Comparison of ENCODE assay signal across 9 cellular contexts in genomic region chr5:115179959-115180709, GRCh38. TPM values are rescaled to one million over a fixed set of nuclear protein-coding genes. Genes with fewer than 3 reads are reported as not detected.
DNase-seq lines count a peak whose midpoint lies in the region; ATAC-seq and TF ChIP-seq lines count a peak whose summit lies in the region.
"Had no signal": no experiment of that assay in that cellular context is flagged by ENCODE, and none has a peak within 500 bp of the region (broad histone marks: within the 10 kb centered on the region; RNA-seq: fewer than 3 reads in every experiment).

No MANE protein-coding gene starts in this region.

- CTCF ChIA-PET in T-cell (lab: Charles Lee) = interaction anchor here in 1 of 2 donors (0.6 kb wide), 1 partner anchor 87 kb away, joined by 3 read pairs; no protein-coding TSS in a partner anchor

- POLR2A ChIA-PET in T-cell (lab: Charles Lee) = no interaction called here

- H3K4me3 ChIP-seq in HUES48 (ENCODE audit: low read depth, low read length) = peak overlapping the region; percentile 66
- peak overlapping the region; percentile 18 for H3K4me3 ChIP-seq in epithelial cell of esophagus (ENCODE audit: low read length)
- H3K4me3 ChIP-seq in mucosa of stomach (ENCODE audit: low read length) = peak overlapping the region; percentile 37
- peak overlapping the region; percentile 58 to 97 for H3K4me3 ChIP-seq in aorta (ENCODE audit: low read length in 2 of 2)

- H3K4me3 Mint-ChIP-seq in T-cell = peak overlapping the region; percentile 74 to 90 (median 74)

- H3K27ac Mint-ChIP-seq in T-cell = no peak overlapping the region

- H3K9ac ChIP-seq in HUES48 (ENCODE audit: low read depth, low read length) (no peak overlapping the region), mucosa of stomach (ENCODE audit: low read length) (no peak overlapping the region)

- intact Hi-C loops in aorta (cut with DNase I) = no loop called here

- peaks cover 0 to 11% (median 0%) of the 10 kb centered on the region in 3 donors for H3K9me3 Mint-ChIP-seq in T-cell

- no peak for TF ChIP-seq CTCF in epithelial cell of esophagus (IDR thresholded peaks at IDR 0.05; ENCODE audit: insufficient read depth, low read depth, low read length, missing control alignments)

- ATAC-seq in GM19438 (IDR thresholded peaks at IDR 0.05; ENCODE audit: low read depth, unreplicated experiment) (peak; percentile 73), T-cell (replicated peaks in 1 of 4) (peak; percentile 63 to 79 (median 69)), aorta (ENCODE audit: low FRiP score) (peak; percentile 78)

- H3K4me1 Mint-ChIP-seq in T-cell = peaks cover 7 to 13% (median 11%) of the 10 kb centered on the region in 3 donors

- H3K9me3 ChIP-seq in HUES48 (ENCODE audit: control insufficient read depth, insufficient read depth, low read length) (no peaks in the 10 kb centered on the region), mucosa of stomach (ENCODE audit: control insufficient read depth, low read length) (no peaks in the 10 kb centered on the region), aorta (ENCODE audit: control insufficient read depth, low read length) (no peaks in the 10 kb centered on the region)

- H3K36me3 ChIP-seq in HUES48 (ENCODE audit: control insufficient read depth, insufficient read depth, low read length) (no peaks in the 10 kb centered on the region), mucosa of stomach (ENCODE audit: control insufficient read depth, insufficient read depth, low read length) (no peaks in the 10 kb centered on the region), aorta (ENCODE audit: control insufficient read depth in 1 of 2, insufficient read depth in 2 of 2, low read length in 1 of 2) (no peaks in the 10 kb centered on the region)

- DNase-seq in Caki2 (ENCODE audit: low read depth) = peak; percentile 8
- DNase-seq in T-cell = peak in 5 of 34 experiments; percentile 12 to 22 (median 15)
- DNase-seq in epithelial cell of esophagus (ENCODE audit: low read depth) = peak; percentile 10
- peak; percentile 58 to 79 for DNase-seq in aorta
- no peak for DNase-seq in activated CD4-positive, CD25-positive, alpha-beta regulatory T cell treated with anti-CD3 and anti-CD28 coated beads, Interleukin-2, amount 50 U/mL, for 72 hours

- H3K36me3 Mint-ChIP-seq in T-cell = peaks cover 3% of the 10 kb centered on the region

- in situ Hi-C loops in Caki2 (cut with HindIII; ENCODE audit: low pct_unique_long_range_greater_than_20kb, low sequenced_read_pairs) = no loop called here

- H3K27me3 ChIP-seq in HUES48 (ENCODE audit: control insufficient read depth, insufficient read depth, low read length) (peaks cover 72% of the 10 kb centered on the region), mucosa of stomach (ENCODE audit: control insufficient read depth, insufficient read depth, low read length) (peaks cover 61% of the 10 kb centered on the region), aorta (ENCODE audit: control insufficient read depth in 1 of 2, insufficient read depth in 2 of 2, low read length in 1 of 2) (no peaks in the 10 kb centered on the region)

- no peak overlapping the region for H3K27ac ChIP-seq in HUES48 (ENCODE audit: low read depth, low read length)
- peak overlapping the region in 1 of 2 donors; percentile 47 for H3K27ac ChIP-seq in aorta (ENCODE audit: low read depth in 1 of 2, low read length in 2 of 2)

- 1% methylated on average over 55 to 62 of the region's 62 CpGs for WGBS in aorta, 2 donors

- H3K4me1 ChIP-seq in HUES48 (ENCODE audit: control insufficient read depth, insufficient read depth, low read length) (no peaks in the 10 kb centered on the region), mucosa of stomach (ENCODE audit: control insufficient read depth, insufficient read depth, low read length) (peaks cover 19% of the 10 kb centered on the region), aorta (ENCODE audit: control insufficient read depth in 1 of 2, insufficient read depth in 2 of 2, low read length in 2 of 2) (no peaks in the 10 kb centered on the region)

- H3K27me3 Mint-ChIP-seq in T-cell = peaks cover 72 to 74% of the 10 kb centered on the region in 2 donors

RNA-seq across cellular contexts. Expression of gene TRIM36, which starts 10.4 kb away (rescaled TPM):
- total RNA-seq in Caki2 (2014; rRNA removed; shearing (Covaris generic); ENCODE audit: low replicate concordance) = 0.46 and 1.0 TPM in 2 replicates
- total RNA-seq in T-cell (under 1 TPM in 3 of 5 donors, not detected in 2; 0.26 to 0.53 (median 0.35) TPM), aorta (10 to 100 TPM in 1 of 2 donors, 1 to 10 TPM in 1; 4.4 to 23.9 TPM)
- 10 to 100 TPM; 11.9 to 14.1 TPM for polyA plus RNA-seq in aorta
- total RNA-seq: T-helper 2 cell treated with Interferon-gamma antibody and Interleukin-4, amounts not matched to agents 100 ng/mL and 5 ng/mL, for 36 hours had no signal

Comparison
In these comparisons a context has a peak if more than half of its experiments do, and no peak if none do; other contexts are left out.
1. H3K4me3 ChIP-seq: peak in every context shown above with its lines; median percentile 78 in aorta; 66 in HUES48; 37 in mucosa of stomach; 18 in epithelial cell of esophagus.